7 cellular contexts compared by ENCODE assay signal in the genomic region with DNA sequence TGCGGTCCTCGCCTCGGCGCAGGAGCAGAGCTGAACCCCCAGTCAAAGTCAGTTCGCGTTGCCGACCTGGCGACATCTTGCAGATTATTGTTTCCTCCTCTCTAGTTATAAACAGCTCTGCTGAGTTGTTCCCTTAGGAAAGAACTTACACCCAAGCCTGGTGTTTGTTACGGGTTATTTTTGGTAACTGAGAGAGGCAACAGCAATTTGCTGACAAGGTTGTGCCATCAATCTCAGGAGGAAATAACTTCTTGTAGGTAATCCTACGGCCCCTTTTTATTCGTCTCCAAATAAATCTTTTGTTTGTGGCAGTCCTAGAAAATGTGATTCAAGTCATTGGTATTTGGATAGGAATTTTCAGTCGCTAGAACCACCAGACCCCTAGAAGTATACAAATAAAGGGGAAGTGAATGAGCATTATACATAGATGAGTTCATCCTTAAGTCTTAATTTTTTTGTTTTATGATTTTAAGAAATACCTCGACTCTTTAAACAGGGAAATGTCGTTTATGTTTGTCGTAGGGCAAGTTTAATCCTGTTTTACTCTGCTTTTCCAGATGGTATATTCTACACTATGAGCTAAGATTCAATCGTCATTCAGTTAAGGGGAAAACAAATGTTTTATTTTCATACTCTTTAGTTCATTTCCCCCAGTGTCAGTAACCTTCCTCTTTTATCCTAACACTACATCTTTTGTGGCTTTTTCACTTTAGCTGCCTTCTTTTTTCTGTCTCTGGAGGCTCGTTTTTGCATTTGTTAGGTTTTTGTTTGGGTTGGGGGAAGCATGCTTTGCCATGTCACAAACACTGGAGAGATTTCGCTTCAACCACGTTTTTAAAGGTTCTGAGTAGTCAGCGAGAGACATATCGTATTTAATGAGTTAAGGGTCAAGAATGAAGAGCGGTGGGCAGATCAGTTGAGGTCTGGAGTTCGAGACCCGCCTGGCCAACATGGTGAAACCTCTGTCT. TPM values are rescaled to one million over a fixed set of nuclear protein-coding genes. Genes with fewer than 3 reads are reported as not detected.
DNase-seq lines count a peak whose midpoint lies in the region; ATAC-seq and TF ChIP-seq lines count a peak whose summit lies in the region.

No MANE protein-coding gene starts in this region.

- no peak for ATAC-seq in activated CD8-positive, alpha-beta T cell treated with anti-CD3 and anti-CD28 coated beads, Interleukin-2, amount 10 ng/mL, durations not matched to agents 7 days and 5 days
- ATAC-seq in esophagus mucosa (no peak), HG03039 (IDR thresholded peaks at IDR 0.05; ENCODE audit: unreplicated experiment) (no peak)

- DNase-seq in Daoy (ENCODE audit: low read depth): peak; percentile 20
- peak; percentile 58 for DNase-seq in activated CD8-positive, alpha-beta T cell treated with anti-CD3 and anti-CD28 coated beads, Interleukin-2, amount 10 ng/mL, durations not matched to agents 7 days and 5 days
- peak; percentile 34 to 46 for DNase-seq in cardiac muscle cell (ENCODE audit: low read depth in 1 of 2, low spot score in 1 of 2)
- DNase-seq in progenitor cell of endocrine pancreas (ENCODE audit: low spot score, unreplicated experiment): no peak

- H3K27me3 Mint-ChIP-seq in IgD-negative memory B cell (no peaks in the 10 kb centered on the region), progenitor cell of endocrine pancreas (peaks cover 5% of the 10 kb centered on the region)
- H3K27me3 Mint-ChIP-seq in activated CD8-positive, alpha-beta T cell treated with anti-CD3 and anti-CD28 coated beads, Interleukin-2, amount 10 ng/mL, durations not matched to agents 7 days and 5 days (ENCODE audit: low read depth): no peaks in the 10 kb centered on the region

- H3K27me3 ChIP-seq in cardiac muscle cell: peaks cover 29% of the 10 kb centered on the region

- no peak overlapping the region for H3K27ac ChIP-seq in cardiac muscle cell

- H3K4me1 Mint-ChIP-seq in IgD-negative memory B cell: peaks cover 17 to 34% (median 30%) of the 10 kb centered on the region in 3 donors
- H3K4me1 Mint-ChIP-seq in activated CD8-positive, alpha-beta T cell treated with anti-CD3 and anti-CD28 coated beads, Interleukin-2, amount 10 ng/mL, durations not matched to agents 7 days and 5 days (ENCODE audit: low read depth): peaks cover 38% of the 10 kb centered on the region
- peaks cover 23% of the 10 kb centered on the region for H3K4me1 Mint-ChIP-seq in progenitor cell of endocrine pancreas (ENCODE audit: low read depth)

- H3K9me3 Mint-ChIP-seq in IgD-negative memory B cell (no peaks in the 10 kb centered on the region), progenitor cell of endocrine pancreas (ENCODE audit: low read depth) (no peaks in the 10 kb centered on the region)
- no peaks in the 10 kb centered on the region for H3K9me3 Mint-ChIP-seq in activated CD8-positive, alpha-beta T cell treated with anti-CD3 and anti-CD28 coated beads, Interleukin-2, amount 10 ng/mL, durations not matched to agents 7 days and 5 days (ENCODE audit: insufficient read depth)

- peak overlapping the region in 2 of 3 donors; percentile 11 to 83 for H3K27ac Mint-ChIP-seq in IgD-negative memory B cell
- H3K27ac Mint-ChIP-seq in activated CD8-positive, alpha-beta T cell treated with anti-CD3 and anti-CD28 coated beads, Interleukin-2, amount 10 ng/mL, durations not matched to agents 7 days and 5 days: peak overlapping the region; percentile 82
- peak overlapping the region; percentile 95 for H3K27ac Mint-ChIP-seq in progenitor cell of endocrine pancreas

- no peaks in the 10 kb centered on the region for H3K36me3 ChIP-seq in cardiac muscle cell

- POLR2A ChIA-PET in activated CD8-positive, alpha-beta T cell treated with anti-CD3 and anti-CD28 coated beads, Interleukin-2, amount 10 ng/mL, durations not matched to agents 7 days and 5 days (lab: Charles Lee): interaction anchor here (0.7 to 4.6 kb wide), 8 partner anchors 10 to 682 kb away, joined by 3 to 115 read pairs (median 3); a partner anchor contains a TSS

- TF ChIP-seq CTCF in cardiac muscle cell (IDR thresholded peaks at IDR 0.05; ENCODE audit: low read depth, low read length) (no peak), progenitor cell of endocrine pancreas (IDR thresholded peaks at IDR 0.05; ENCODE audit: unreplicated experiment) (no peak)

- peaks cover 9% of the 10 kb centered on the region for H3K4me1 ChIP-seq in cardiac muscle cell (ENCODE audit: low read depth)

- H3K4me3 Mint-ChIP-seq in IgD-negative memory B cell (peak overlapping the region; percentile 84 to 94 (median 92)), progenitor cell of endocrine pancreas (ENCODE audit: low read depth) (peak overlapping the region; percentile 81)
- peak overlapping the region; percentile 79 for H3K4me3 Mint-ChIP-seq in activated CD8-positive, alpha-beta T cell treated with anti-CD3 and anti-CD28 coated beads, Interleukin-2, amount 10 ng/mL, durations not matched to agents 7 days and 5 days

- peak overlapping the region; percentile 40 for H3K4me3 ChIP-seq in cardiac muscle cell

- H3K9me3 ChIP-seq in cardiac muscle cell (ENCODE audit: low read depth): no peaks in the 10 kb centered on the region

- CTCF ChIA-PET in activated CD8-positive, alpha-beta T cell treated with anti-CD3 and anti-CD28 coated beads, Interleukin-2, amount 10 ng/mL, durations not matched to agents 7 days and 5 days (lab: Charles Lee): interaction anchor here (0.6 to 4.3 kb wide), 11 partner anchors 11 to 229 kb away, joined by 3 to 27 read pairs (median 4); no protein-coding TSS in a partner anchor

- H3K36me3 Mint-ChIP-seq in IgD-negative memory B cell (peaks cover 3% of the 10 kb centered on the region), progenitor cell of endocrine pancreas (ENCODE audit: insufficient read depth) (peaks cover 6% of the 10 kb centered on the region)
- peaks cover 25% of the 10 kb centered on the region for H3K36me3 Mint-ChIP-seq in activated CD8-positive, alpha-beta T cell treated with anti-CD3 and anti-CD28 coated beads, Interleukin-2, amount 10 ng/mL, durations not matched to agents 7 days and 5 days (ENCODE audit: low read depth)

RNA-seq across cellular contexts. Expression of a gene that starts 1.2 kb away (rescaled TPM):
- total RNA-seq in Daoy (2014; rRNA removed; shearing (Covaris generic)): 15.5 and 15.9 TPM in 2 replicates
- polyA plus RNA-seq in IgD-negative memory B cell (16.0 TPM), cardiac muscle cell (10.6 and 12.2 TPM in 2 replicates)
- total RNA-seq in activated CD8-positive, alpha-beta T cell treated with anti-CD3 and anti-CD28 coated beads, Interleukin-2, amount 10 ng/mL, durations not matched to agents 7 days and 5 days: 10 to 100 TPM; 22.5 to 24.5 TPM
- total RNA-seq in cardiac muscle cell (8.9 and 11.4 TPM in 2 replicates), progenitor cell of endocrine pancreas (20.0 and 20.8 TPM in 2 replicates), esophagus mucosa (5.5 TPM)

RNA-seq across cellular contexts. Expression of a gene that starts 29.2 kb away (rescaled TPM):
- 0.36 and 0.51 TPM in 2 replicates for total RNA-seq in Daoy (2014; rRNA removed; shearing (Covaris generic))
- polyA plus RNA-seq in IgD-negative memory B cell (0.41 TPM), cardiac muscle cell (7.0 and 9.9 TPM in 2 replicates)
- not detected for total RNA-seq in activated CD8-positive, alpha-beta T cell treated with anti-CD3 and anti-CD28 coated beads, Interleukin-2, amount 10 ng/mL, durations not matched to agents 7 days and 5 days
- total RNA-seq in cardiac muscle cell (4.1 and 5.1 TPM in 2 replicates), progenitor cell of endocrine pancreas (20.0 and 22.2 TPM in 2 replicates), esophagus mucosa (0.44 TPM)
